1 cellular context compared by ENCODE assay signal in genomic region chr5:111512406-111513174, GRCh38.
A peak's percentile ranks its signal among the peaks of the same experiment; 100 is the strongest.
TF ChIP-seq lines count a peak whose summit lies in the region.

A gene with protein sequence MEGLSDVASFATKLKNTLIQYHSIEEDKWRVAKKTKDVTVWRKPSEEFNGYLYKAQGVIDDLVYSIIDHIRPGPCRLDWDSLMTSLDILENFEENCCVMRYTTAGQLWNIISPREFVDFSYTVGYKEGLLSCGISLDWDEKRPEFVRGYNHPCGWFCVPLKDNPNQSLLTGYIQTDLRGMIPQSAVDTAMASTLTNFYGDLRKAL (minus strand): TSS chr5:111512535. CDS start chr5:111507433, 5,102 bp downstream.

TF ChIP-seq in GM12878, 131 proteins besides CTCF, POLR2A, EP300 and RAD21 (continued from another document):
- TF ChIP-seq, protein P1, sequence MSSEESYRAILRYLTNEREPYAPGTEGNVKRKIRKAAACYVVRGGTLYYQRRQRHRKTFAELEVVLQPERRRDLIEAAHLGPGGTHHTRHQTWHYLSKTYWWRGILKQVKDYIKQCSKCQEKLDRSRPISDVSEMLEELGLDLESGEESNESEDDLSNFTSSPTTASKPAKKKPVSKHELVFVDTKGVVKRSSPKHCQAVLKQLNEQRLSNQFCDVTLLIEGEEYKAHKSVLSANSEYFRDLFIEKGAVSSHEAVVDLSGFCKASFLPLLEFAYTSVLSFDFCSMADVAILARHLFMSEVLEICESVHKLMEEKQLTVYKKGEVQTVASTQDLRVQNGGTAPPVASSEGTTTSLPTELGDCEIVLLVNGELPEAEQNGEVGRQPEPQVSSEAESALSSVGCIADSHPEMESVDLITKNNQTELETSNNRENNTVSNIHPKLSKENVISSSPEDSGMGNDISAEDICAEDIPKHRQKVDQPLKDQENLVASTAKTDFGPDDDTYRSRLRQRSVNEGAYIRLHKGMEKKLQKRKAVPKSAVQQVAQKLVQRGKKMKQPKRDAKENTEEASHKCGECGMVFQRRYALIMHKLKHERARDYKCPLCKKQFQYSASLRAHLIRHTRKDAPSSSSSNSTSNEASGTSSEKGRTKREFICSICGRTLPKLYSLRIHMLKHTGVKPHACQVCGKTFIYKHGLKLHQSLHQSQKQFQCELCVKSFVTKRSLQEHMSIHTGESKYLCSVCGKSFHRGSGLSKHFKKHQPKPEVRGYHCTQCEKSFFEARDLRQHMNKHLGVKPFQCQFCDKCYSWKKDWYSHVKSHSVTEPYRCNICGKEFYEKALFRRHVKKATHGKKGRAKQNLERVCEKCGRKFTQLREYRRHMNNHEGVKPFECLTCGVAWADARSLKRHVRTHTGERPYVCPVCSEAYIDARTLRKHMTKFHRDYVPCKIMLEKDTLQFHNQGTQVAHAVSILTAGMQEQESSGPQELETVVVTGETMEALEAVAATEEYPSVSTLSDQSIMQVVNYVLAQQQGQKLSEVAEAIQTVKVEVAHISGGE (CRISPR knock-in tag; IDR thresholded peaks at IDR 0.05): no peak
- 0 out of 2 replicates have a peak, but pooled peaks have one; percentile 11 for TF ChIP-seq TBL1XR1 (IDR thresholded peaks at IDR 0.05; ENCODE audit: low read depth, low read length)
- TF ChIP-seq HDAC2 (IDR thresholded peaks at IDR 0.05): no peak
- TF ChIP-seq, protein P2, sequence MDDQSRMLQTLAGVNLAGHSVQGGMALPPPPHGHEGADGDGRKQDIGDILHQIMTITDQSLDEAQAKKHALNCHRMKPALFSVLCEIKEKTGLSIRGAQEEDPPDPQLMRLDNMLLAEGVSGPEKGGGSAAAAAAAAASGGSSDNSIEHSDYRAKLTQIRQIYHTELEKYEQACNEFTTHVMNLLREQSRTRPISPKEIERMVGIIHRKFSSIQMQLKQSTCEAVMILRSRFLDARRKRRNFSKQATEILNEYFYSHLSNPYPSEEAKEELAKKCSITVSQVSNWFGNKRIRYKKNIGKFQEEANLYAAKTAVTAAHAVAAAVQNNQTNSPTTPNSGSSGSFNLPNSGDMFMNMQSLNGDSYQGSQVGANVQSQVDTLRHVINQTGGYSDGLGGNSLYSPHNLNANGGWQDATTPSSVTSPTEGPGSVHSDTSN (IDR thresholded peaks at IDR 0.05; ENCODE audit: insufficient replicate concordance, low read depth, low read length): no peak
- no peak for TF ChIP-seq MEF2A (IDR thresholded peaks at IDR 0.05; ENCODE audit: insufficient read depth, low read depth, low read length)
- no peak for TF ChIP-seq MYB (IDR thresholded peaks at IDR 0.05; ENCODE audit: borderline replicate concordance, low read depth, low read length)
TF ChIP-seq in GM12878: peak in this region for 55.
